23 cellular contexts compared by ENCODE assay signal in genomic region chr5:74363603-74364205, GRCh38.
"Had no signal": no experiment of that assay in that cellular context is flagged by ENCODE, and none has a peak within 500 bp of the region (broad histone marks: within the 10 kb centered on the region; RNA-seq: fewer than 3 reads in every experiment).

No MANE protein-coding gene starts in this region.

- H3K36me3 ChIP-seq: MG63 had no signal

- ATAC-seq: HepG2, Panc1, PC-3 had no signal

- H3K4me3 ChIP-seq: MG63 had no signal

- H3K9ac ChIP-seq: SK-N-SH had no signal

- H3K27ac ChIP-seq: RWPE1 had no signal

- DNase-seq: IMR-90, Karpas-422, KG1, MG63, NCI-H1092, NCI-H1105 treated with DMSO at 0.1 percent for 48 hours, NCI-H1417 treated with DMSO at 0.1 percent for 48 hours, NCI-H146, NCI-H1694 treated with DMSO at 0.1 percent for 48 hours, NCI-H1930, NCI-H2081, NCI-H2107, NCI-H2227 treated with DMSO at 0.1 percent for 48 hours, NCI-H510A, NCI-H524 treated with DMSO at 0.1 percent for 48 hours, NCI-H69, NCI-H774, PC-3, SHP77, SK-N-SH had no signal

- H3K27me3 ChIP-seq: MG63 had no signal

- H3K9me3 ChIP-seq: MG63, SK-N-SH had no signal

- H3K4me2 ChIP-seq: SK-N-SH had no signal
